Comparison of ENCODE assay signal across 1 cellular context in genomic region chr1:201335174-201335870, GRCh38.
TF ChIP-seq lines count a peak whose summit lies in the region.

No MANE protein-coding gene starts in this region.

TF ChIP-seq in GM23338, 12 proteins besides CTCF, POLR2A, EP300 and RAD21:
- no peak for TF ChIP-seq ZNF462 (CRISPR knock-in tag; IDR thresholded peaks at IDR 0.05)
- TF ChIP-seq POLR2AphosphoS5 (IDR thresholded peaks at IDR 0.05; ENCODE audit: low read depth): no peak
- no peak for TF ChIP-seq NANOG (IDR thresholded peaks at IDR 0.05; ENCODE audit: borderline replicate concordance)
- TF ChIP-seq STAT1 (IDR thresholded peaks at IDR 0.05; ENCODE audit: unreplicated experiment): no peak
- TF ChIP-seq REST (IDR thresholded peaks at IDR 0.05; ENCODE audit: unreplicated experiment): no peak
- no peak for TF ChIP-seq EZH2phosphoT487 (IDR thresholded peaks at IDR 0.05; ENCODE audit: unreplicated experiment)
- no peak for TF ChIP-seq EZH2 (IDR thresholded peaks at IDR 0.05; ENCODE audit: low read depth, unreplicated experiment)
- TF ChIP-seq JUNB (IDR thresholded peaks at IDR 0.05; ENCODE audit: unreplicated experiment): no peak
- no peak for TF ChIP-seq ZNF331 (CRISPR knock-in tag; IDR thresholded peaks at IDR 0.05; ENCODE audit: low read depth)
- TF ChIP-seq CREB1 (CRISPR knock-in tag; IDR thresholded peaks at IDR 0.05; ENCODE audit: low read depth): no peak
- TF ChIP-seq ZNF114 (CRISPR knock-in tag; IDR thresholded peaks at IDR 0.05): no peak
- no peak for TF ChIP-seq ETS1 (IDR thresholded peaks at IDR 0.05)
